Comparison of ENCODE assay signal across 9 cellular contexts in the genomic region with DNA sequence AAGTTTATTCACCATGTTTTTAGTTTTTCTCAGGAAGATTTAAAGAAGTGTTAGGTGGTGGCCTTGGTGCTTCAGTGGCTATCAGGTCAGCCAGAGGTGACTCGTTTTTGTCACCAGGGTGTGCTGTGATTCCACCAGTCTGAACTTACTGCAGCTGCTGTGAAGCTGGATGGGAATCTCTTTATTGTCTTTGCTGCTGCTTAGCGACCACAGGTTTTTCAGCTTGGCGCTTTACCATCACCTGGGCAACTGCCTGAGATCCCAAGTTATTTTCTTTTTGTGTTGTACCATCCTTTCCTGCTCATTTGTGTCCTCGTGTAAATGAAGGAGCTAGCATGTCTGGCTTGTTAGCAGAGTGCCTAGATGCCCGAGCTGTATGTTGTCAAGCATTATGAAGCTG.
DNase-seq lines count a peak whose midpoint lies in the region; TF ChIP-seq lines count a peak whose summit lies in the region.
"Had no signal": no experiment of that assay in that cellular context is flagged by ENCODE, and none has a peak within 500 bp of the region (broad histone marks: within the 10 kb centered on the region; RNA-seq: fewer than 3 reads in every experiment).

No MANE protein-coding gene starts in this region.

- H3K18ac ChIP-seq in trophoblast cell (ENCODE audit: low read length), result no peak overlapping the region

- H3F3A ChIP-seq in Loucy (ENCODE audit: low read depth), result no peaks in the 10 kb centered on the region

- intact Hi-C loops in vagina (cut with DNase I), result no loop called here

- H2AK5ac ChIP-seq in trophoblast cell (ENCODE audit: low read length), result no peak overlapping the region

- H3K27me3 ChIP-seq in Loucy (ENCODE audit: insufficient read depth, low read length, poor library complexity, severe bottlenecking) (no peaks in the 10 kb centered on the region), trophoblast cell (ENCODE audit: insufficient read depth, low read length) (no peaks in the 10 kb centered on the region), vagina (no peaks in the 10 kb centered on the region)
- H3K27me3 ChIP-seq: SJSA1 had no signal

- H3K4ac ChIP-seq in trophoblast cell (ENCODE audit: low read depth, low read length), result no peak overlapping the region

- H3K14ac ChIP-seq in trophoblast cell (ENCODE audit: low read length), result no peak overlapping the region

- no peaks in the 10 kb centered on the region for H3K4me1 ChIP-seq in Loucy (ENCODE audit: insufficient read depth, low read length, poor library complexity, severe bottlenecking)
- no peaks in the 10 kb centered on the region for H3K4me1 ChIP-seq in trophoblast cell (ENCODE audit: control insufficient read depth in 1 of 2, insufficient read depth in 2 of 2, low read length in 2 of 2)
- no peaks in the 10 kb centered on the region for H3K4me1 ChIP-seq in vagina
- H3K4me1 ChIP-seq: SJSA1 had no signal

- TF ChIP-seq POLR2A in vagina (IDR thresholded peaks at IDR 0.05), result no peak

- H2BK120ac ChIP-seq in trophoblast cell (ENCODE audit: insufficient read depth, low read length, poor library complexity), result no peak overlapping the region

- H3K9me2 ChIP-seq in Loucy (replicated peaks; ENCODE audit: low read depth, low read length), result no peaks in the 10 kb centered on the region

- H3K9me3 ChIP-seq in Loucy (ENCODE audit: insufficient read depth, low read depth, low read length) (no peaks in the 10 kb centered on the region), trophoblast cell (ENCODE audit: insufficient read depth, low read depth, low read length) (no peaks in the 10 kb centered on the region), vagina (no peaks in the 10 kb centered on the region)
- H3K9me3 ChIP-seq: SJSA1 had no signal

- CTCF ChIA-PET in RWPE1 (lab: Yijun Ruan, JAX), result no interaction called here

- H2AFZ ChIP-seq in Loucy (ENCODE audit: low read length), result no peak overlapping the region
- no peak overlapping the region for H2AFZ ChIP-seq in trophoblast cell (ENCODE audit: insufficient read depth, low read length, poor library complexity)

- no peak overlapping the region for H4K12ac ChIP-seq in trophoblast cell (ENCODE audit: low read depth, low read length)

- H3K79me2 ChIP-seq in Loucy (ENCODE audit: insufficient read depth, low read length), result no peaks in the 10 kb centered on the region
- H3K79me2 ChIP-seq in trophoblast cell (ENCODE audit: control insufficient read depth, insufficient read depth, low read length, poor library complexity), result no peaks in the 10 kb centered on the region

- H3K4me3 ChIP-seq in Loucy (ENCODE audit: low read length, poor library complexity, severe bottlenecking) (no peak overlapping the region), fibroblast of villous mesenchyme (ENCODE audit: low read depth, low read length) (no peak overlapping the region), trophoblast cell (ENCODE audit: low read depth, low read length) (no peak overlapping the region), vagina (no peak overlapping the region)
- H3K4me3 ChIP-seq: SJSA1 had no signal

- TF ChIP-seq CTCF in Loucy (conservative IDR thresholded peaks at IDR 0.05; ENCODE audit: low read length), result peak; percentile 32
- peak; percentile 55 for TF ChIP-seq CTCF in RWPE1 (conservative IDR thresholded peaks at IDR 0.05; ENCODE audit: low read depth)
- TF ChIP-seq CTCF in fibroblast of villous mesenchyme (IDR thresholded peaks at IDR 0.05; ENCODE audit: insufficient read depth, low read depth, low read length), result peak; percentile 74
- peak in 1 of 3 experiments; percentile 18 for TF ChIP-seq CTCF in vagina (IDR thresholded peaks at IDR 0.05)

- H3K27ac ChIP-seq in RWPE1, result no peak overlapping the region
- H3K27ac ChIP-seq in trophoblast cell (ENCODE audit: low read depth, low read length), result no peak overlapping the region
- no peak overlapping the region for H3K27ac ChIP-seq in vagina
- H3K27ac ChIP-seq: SJSA1 had no signal

- no peak overlapping the region for H2BK5ac ChIP-seq in trophoblast cell (ENCODE audit: low read depth, low read length, poor library complexity)

- H3K4me2 ChIP-seq in Loucy (ENCODE audit: low read depth, low read length, poor library complexity, severe bottlenecking) (no peak overlapping the region), trophoblast cell (ENCODE audit: low read length) (no peak overlapping the region)

- H3K9ac ChIP-seq in Loucy (ENCODE audit: low read depth, low read length, poor library complexity, severe bottlenecking), result no peak overlapping the region
- no peak overlapping the region for H3K9ac ChIP-seq in trophoblast cell (ENCODE audit: low read length)

- H2BK12ac ChIP-seq in trophoblast cell (ENCODE audit: low read length), result no peak overlapping the region

- H3K79me1 ChIP-seq in trophoblast cell (ENCODE audit: low read length), result no peaks in the 10 kb centered on the region

- WGBS in trophoblast cell (ENCODE audit: extremely low coverage, insufficient coverage, insufficient read length), result no CpG with 5 or more reads among the region's 5 CpGs

- no peaks in the 10 kb centered on the region for H3K36me3 ChIP-seq in Loucy (ENCODE audit: insufficient read depth, low read length)
- H3K36me3 ChIP-seq in trophoblast cell (ENCODE audit: control insufficient read depth in 1 of 2, insufficient read depth in 2 of 2, low read length in 2 of 2), result no peaks in the 10 kb centered on the region
- no peaks in the 10 kb centered on the region for H3K36me3 ChIP-seq in vagina
- H3K36me3 ChIP-seq: SJSA1 had no signal

- no peak overlapping the region for H3K23ac ChIP-seq in trophoblast cell (ENCODE audit: low read length)

- POLR2A ChIA-PET in RWPE1 (lab: Yijun Ruan, JAX; ENCODE audit: low non-redundant PET), result no interaction called here

- no peak overlapping the region for H4K91ac ChIP-seq in trophoblast cell (ENCODE audit: low read depth, low read length)

- no peak overlapping the region for H4K8ac ChIP-seq in trophoblast cell (ENCODE audit: low read depth, low read length)

- DNase-seq in GM04504 (ENCODE audit: low read depth) (peak; percentile 24), RWPE1 (ENCODE audit: low spot score) (peak; percentile 48), fibroblast of villous mesenchyme (ENCODE audit: low read depth) (peak; percentile 69), trophoblast cell (peak; percentile 70 to 82), vagina (ENCODE audit: extremely low spot score in 2 of 2) (no peak), SKM-1 treated with dmso at 0.1 percent for 144 hours (lab: John Stamatoyannopoulos, UW; ENCODE audit: unreplicated experiment) (no peak), middle frontal gyrus (ENCODE audit: extremely low spot score, low spot score) (no peak)

- no peaks in the 10 kb centered on the region for H4K20me1 ChIP-seq in Loucy (ENCODE audit: insufficient read depth, low read length, poor library complexity, severe bottlenecking)

Comparison
In these comparisons a context has a peak if more than half of its experiments do, and no peak if none do; other contexts are left out.
1. DNase-seq: peak in GM04504 (single experiment), RWPE1 (single experiment), fibroblast of villous mesenchyme (single experiment) and trophoblast cell (2 of 2); none in vagina (0 of 2), SKM-1 treated with dmso at 0.1 percent for 144 hours (single experiment) and middle frontal gyrus (single experiment).